ENCODE assay signal across 11 cellular contexts in the genomic region with DNA sequence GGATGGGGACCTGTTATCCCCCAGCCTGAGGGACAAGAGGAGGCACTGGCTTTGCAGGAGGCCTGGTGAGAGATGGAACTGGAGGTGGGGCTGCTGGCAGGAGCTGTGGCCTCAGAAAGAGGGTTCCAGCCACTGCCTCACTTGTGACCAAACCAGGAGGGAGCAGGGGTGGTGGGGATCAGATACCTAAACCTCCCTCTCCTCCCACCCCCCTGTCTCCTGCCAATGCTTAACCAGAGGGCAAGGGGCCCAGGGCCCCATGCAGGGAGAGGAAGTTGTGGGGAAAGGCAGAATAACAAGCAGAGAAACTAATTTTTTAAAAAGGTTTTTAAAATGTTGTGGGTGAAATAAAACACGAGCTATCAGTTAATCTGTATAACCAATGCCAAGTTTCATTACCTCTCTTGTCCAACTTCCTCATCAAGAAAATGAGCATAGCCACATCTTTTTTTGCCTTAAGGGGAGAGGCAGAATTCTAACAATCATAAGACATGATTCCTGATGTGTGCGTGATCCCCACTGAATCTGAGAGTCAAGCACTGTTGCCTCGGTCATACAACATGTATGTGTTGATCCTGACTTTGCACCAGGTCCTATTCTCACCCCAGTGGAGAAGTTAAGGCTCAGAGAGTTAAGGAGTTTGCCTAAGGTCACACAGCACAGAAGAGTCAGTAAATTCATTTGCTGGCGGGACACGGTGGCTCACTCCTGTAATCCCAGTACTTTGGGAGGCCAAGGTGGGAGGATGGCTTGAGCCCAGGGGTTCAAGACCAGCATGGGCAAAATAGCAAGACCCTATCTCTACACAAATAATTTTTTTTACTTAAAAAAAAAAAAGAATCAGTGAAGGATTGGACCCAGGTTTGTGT. TPM values are rescaled to one million over a fixed set of nuclear protein-coding genes. Genes with fewer than 3 reads are reported as not detected.
DNase-seq lines count a peak whose midpoint lies in the region; ATAC-seq and TF ChIP-seq lines count a peak whose summit lies in the region.
"Had no signal": no experiment of that assay in that cellular context is flagged by ENCODE, and none has a peak within 500 bp of the region (broad histone marks: within the 10 kb centered on the region; RNA-seq: fewer than 3 reads in every experiment).

No MANE protein-coding gene starts in this region.

- no peak overlapping the region for H2AFZ ChIP-seq in trophoblast cell (ENCODE audit: insufficient read depth, low read length, poor library complexity)

- POLR2A ChIA-PET in activated B cell treated with CpG ODN at 0.5 μM for 24 hours (lab: Charles Lee) = interaction anchor here (0.6 to 2.1 kb wide), 5 partner anchors 13 to 46 kb away, joined by 3 to 18 read pairs (median 4); partner anchors contain the start of gene FXYD5

- H3K27ac Mint-ChIP-seq in activated B cell treated with CpG ODN at 0.5 μM for 24 hours = peak overlapping the region; percentile 88

- CTCF ChIA-PET in activated B cell treated with CpG ODN at 0.5 μM for 24 hours (lab: Charles Lee) = interaction anchor here (0.9 kb wide), 1 partner anchor 68 kb away, joined by 4 read pairs; no protein-coding TSS in a partner anchor

- no peaks in the 10 kb centered on the region for H3K79me2 ChIP-seq in trophoblast cell (ENCODE audit: control insufficient read depth, insufficient read depth, low read length, poor library complexity)

- DNase-seq in CD1c-positive myeloid dendritic cell (ENCODE audit: extremely low spot score) (peak; percentile 47), activated B cell treated with CpG ODN at 0.5 μM for 24 hours (no peak), islet precursor cell (peak; percentile 18), NCI-H1048 (lab: John Stamatoyannopoulos, UW) (no peak), trophoblast cell (no peak)
- DNase-seq in effector CD4-positive, alpha-beta T cell = no peak
- DNase-seq: glutamatergic neuron, SHP77 had no signal

- intact Hi-C loops in activated B cell treated with CpG ODN at 0.5 μM for 24 hours (cut with micrococcal nuclease) = no loop called here

- ATAC-seq in activated B cell treated with CpG ODN at 0.5 μM for 24 hours (ENCODE audit: low read depth) (peak; percentile 31), HG02973 (IDR thresholded peaks at IDR 0.05; ENCODE audit: unreplicated experiment) (no peak)

- H3K27me3 Mint-ChIP-seq in activated B cell treated with CpG ODN at 0.5 μM for 24 hours = no peaks in the 10 kb centered on the region

- no peak overlapping the region for H3K4ac ChIP-seq in trophoblast cell (ENCODE audit: low read depth, low read length)

- H3K27ac ChIP-seq in KOPT-K1 (ENCODE audit: low read depth, low read length, poor library complexity, severe bottlenecking) (peak overlapping the region; percentile 80), trophoblast cell (ENCODE audit: low read depth, low read length) (no peak overlapping the region)
- H3K27ac ChIP-seq: right atrium auricular region had no signal

- WGBS in trophoblast cell (ENCODE audit: extremely low coverage, insufficient coverage, insufficient read length) = no CpG with 5 or more reads among the region's 5 CpGs

- peaks cover 6% of the 10 kb centered on the region for H3K9me3 Mint-ChIP-seq in activated B cell treated with CpG ODN at 0.5 μM for 24 hours

- H4K91ac ChIP-seq in trophoblast cell (ENCODE audit: low read depth, low read length) = no peak overlapping the region

- no peak overlapping the region for H3K14ac ChIP-seq in trophoblast cell (ENCODE audit: low read length)

- no peaks in the 10 kb centered on the region for H3K27me3 ChIP-seq in trophoblast cell (ENCODE audit: insufficient read depth, low read length)
- H3K27me3 ChIP-seq: right atrium auricular region had no signal

- no peak overlapping the region for H2BK12ac ChIP-seq in trophoblast cell (ENCODE audit: low read length)

- no peak overlapping the region for H3K9ac ChIP-seq in trophoblast cell (ENCODE audit: low read length)

- no peak overlapping the region for H2AK5ac ChIP-seq in trophoblast cell (ENCODE audit: low read length)

- H3K79me1 ChIP-seq in trophoblast cell (ENCODE audit: low read length) = peaks cover 11% of the 10 kb centered on the region

- H3K4me1 ChIP-seq in trophoblast cell (ENCODE audit: control insufficient read depth in 1 of 2, insufficient read depth in 2 of 2, low read length in 2 of 2) = peaks cover 8% of the 10 kb centered on the region in 2 experiments
- H3K4me1 ChIP-seq: right atrium auricular region had no signal

- H2BK120ac ChIP-seq in trophoblast cell (ENCODE audit: insufficient read depth, low read length, poor library complexity) = no peak overlapping the region

- H3K9me3 ChIP-seq in KOPT-K1 (ENCODE audit: insufficient read depth, low read length, poor library complexity, severe bottlenecking) (peaks cover 41% of the 10 kb centered on the region), trophoblast cell (ENCODE audit: insufficient read depth, low read depth, low read length) (peaks cover 16% of the 10 kb centered on the region)

- H3K4me1 Mint-ChIP-seq in activated B cell treated with CpG ODN at 0.5 μM for 24 hours = peaks cover 34% of the 10 kb centered on the region

- no peak overlapping the region for H3K18ac ChIP-seq in trophoblast cell (ENCODE audit: low read length)

- H4K8ac ChIP-seq in trophoblast cell (ENCODE audit: low read depth, low read length) = no peak overlapping the region

- peaks cover 81% of the 10 kb centered on the region for H3K36me3 Mint-ChIP-seq in activated B cell treated with CpG ODN at 0.5 μM for 24 hours (ENCODE audit: low read depth)

- H3K36me3 ChIP-seq in KOPT-K1 (ENCODE audit: insufficient read depth, low read length) (peaks cover 72% of the 10 kb centered on the region), trophoblast cell (ENCODE audit: control insufficient read depth in 1 of 2, insufficient read depth in 2 of 2, low read length in 2 of 2) (peaks cover 36 to 45% of the 10 kb centered on the region in 2 experiments)

- no peak overlapping the region for H3K4me2 ChIP-seq in trophoblast cell (ENCODE audit: low read length)

- H2BK5ac ChIP-seq in trophoblast cell (ENCODE audit: low read depth, low read length, poor library complexity) = no peak overlapping the region

- no peak overlapping the region for H3K23ac ChIP-seq in trophoblast cell (ENCODE audit: low read length)

- H3K4me3 Mint-ChIP-seq in activated B cell treated with CpG ODN at 0.5 μM for 24 hours = peak overlapping the region; percentile 12

- no peak for TF ChIP-seq CTCF in activated B cell treated with CpG ODN at 0.5 μM for 24 hours (IDR thresholded peaks at IDR 0.05)

- H4K12ac ChIP-seq in trophoblast cell (ENCODE audit: low read depth, low read length) = no peak overlapping the region

- no peak overlapping the region for H3K4me3 ChIP-seq in trophoblast cell (ENCODE audit: low read depth, low read length)
- H3K4me3 ChIP-seq: right atrium auricular region had no signal

RNA-seq across cellular contexts. Expression of gene FXYD5, which starts 12.9 kb away (rescaled TPM):
- total RNA-seq in activated B cell treated with CpG ODN at 0.5 μM for 24 hours = 103 and 125 TPM in 2 replicates
- 205 and 212 TPM in 2 replicates for polyA plus RNA-seq in trophoblast cell (2013)

RNA-seq across cellular contexts. Expression of gene FXYD7, which starts 24.4 kb away (rescaled TPM):
- total RNA-seq in activated B cell treated with CpG ODN at 0.5 μM for 24 hours = 2.2 and 3.0 TPM in 2 replicates
- polyA plus RNA-seq in trophoblast cell (2013) = 0.14 and 0.32 TPM in 2 replicates
- total RNA-seq: right atrium auricular region had no signal

RNA-seq across cellular contexts. Expression of gene FXYD1, which starts 28.9 kb away (rescaled TPM):
- 1.1 TPM in 2 replicates for total RNA-seq in activated B cell treated with CpG ODN at 0.5 μM for 24 hours
- polyA plus RNA-seq in trophoblast cell (2013) = not detected in 2 replicates

RNA-seq across cellular contexts. Expression of gene LGI4, which starts 32.6 kb away (rescaled TPM):
- total RNA-seq in activated B cell treated with CpG ODN at 0.5 μM for 24 hours = not detected in 2 replicates
- polyA plus RNA-seq in trophoblast cell (2013) = 0.22 and 0.33 TPM in 2 replicates

RNA-seq across cellular contexts. Expression of gene FXYD3, which starts 51.9 kb away (rescaled TPM):
- not detected in 2 replicates for total RNA-seq in activated B cell treated with CpG ODN at 0.5 μM for 24 hours
- 1.9 and 2.6 TPM in 2 replicates for polyA plus RNA-seq in trophoblast cell (2013)

Comparison
In these comparisons a context has a peak if more than half of its experiments do, and no peak if none do; other contexts are left out.
1. DNase-seq: peak in CD1c-positive myeloid dendritic cell (single experiment) and islet precursor cell (single experiment); none in activated B cell treated with CpG ODN at 0.5 μM for 24 hours (single experiment), effector CD4-positive, alpha-beta T cell (single experiment), NCI-H1048 (single experiment) and trophoblast cell (0 of 2).